In the genomic region with DNA sequence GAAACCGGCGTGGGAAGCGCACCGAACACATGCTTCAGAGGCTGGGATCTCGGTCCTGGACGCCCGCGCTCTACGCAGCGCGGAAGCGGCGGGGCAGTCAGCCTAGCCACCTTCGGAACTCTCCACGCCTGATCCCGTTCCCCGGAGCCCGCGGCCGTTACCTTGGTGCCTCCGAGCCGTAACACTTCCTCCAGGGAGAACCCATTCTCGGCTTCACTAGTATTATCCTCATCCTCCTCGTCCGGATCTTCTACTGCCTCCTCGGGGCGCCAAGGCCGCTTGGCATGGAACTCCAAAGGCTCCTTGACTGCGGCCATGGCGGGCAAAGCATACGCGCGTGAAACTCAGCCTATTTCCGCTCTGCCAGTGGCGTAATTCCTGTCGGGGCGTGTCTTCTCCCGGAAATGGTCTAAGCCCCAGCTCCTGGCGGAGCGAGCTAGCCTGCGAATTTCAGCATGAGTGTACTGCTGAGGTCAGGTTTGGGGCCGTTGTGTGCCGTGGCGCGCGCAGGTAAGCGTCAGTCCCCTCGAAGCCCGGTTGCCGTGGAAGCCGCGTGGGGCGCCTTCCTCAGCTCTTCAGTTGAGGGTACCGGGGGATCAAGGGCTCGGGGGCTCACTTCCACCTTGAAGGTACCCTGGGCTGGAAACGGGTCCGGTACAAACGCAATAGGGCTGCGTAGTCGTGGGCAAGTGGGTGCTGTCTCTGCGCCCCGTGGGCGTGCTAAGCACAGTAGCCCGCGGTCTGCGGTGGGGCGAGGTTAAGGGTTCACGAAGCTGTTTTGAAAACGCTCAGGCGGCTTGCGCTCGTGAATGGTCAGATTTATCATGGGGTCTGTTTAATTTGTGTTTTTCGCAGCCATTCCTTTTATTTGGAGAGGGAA, we compare ENCODE assay signal across 8 cellular contexts. TPM values are rescaled to one million over a fixed set of nuclear protein-coding genes. Genes with fewer than 3 reads are reported as not detected.
DNase-seq lines count a peak whose midpoint lies in the region; ATAC-seq and TF ChIP-seq lines count a peak whose summit lies in the region.

A gene with protein sequence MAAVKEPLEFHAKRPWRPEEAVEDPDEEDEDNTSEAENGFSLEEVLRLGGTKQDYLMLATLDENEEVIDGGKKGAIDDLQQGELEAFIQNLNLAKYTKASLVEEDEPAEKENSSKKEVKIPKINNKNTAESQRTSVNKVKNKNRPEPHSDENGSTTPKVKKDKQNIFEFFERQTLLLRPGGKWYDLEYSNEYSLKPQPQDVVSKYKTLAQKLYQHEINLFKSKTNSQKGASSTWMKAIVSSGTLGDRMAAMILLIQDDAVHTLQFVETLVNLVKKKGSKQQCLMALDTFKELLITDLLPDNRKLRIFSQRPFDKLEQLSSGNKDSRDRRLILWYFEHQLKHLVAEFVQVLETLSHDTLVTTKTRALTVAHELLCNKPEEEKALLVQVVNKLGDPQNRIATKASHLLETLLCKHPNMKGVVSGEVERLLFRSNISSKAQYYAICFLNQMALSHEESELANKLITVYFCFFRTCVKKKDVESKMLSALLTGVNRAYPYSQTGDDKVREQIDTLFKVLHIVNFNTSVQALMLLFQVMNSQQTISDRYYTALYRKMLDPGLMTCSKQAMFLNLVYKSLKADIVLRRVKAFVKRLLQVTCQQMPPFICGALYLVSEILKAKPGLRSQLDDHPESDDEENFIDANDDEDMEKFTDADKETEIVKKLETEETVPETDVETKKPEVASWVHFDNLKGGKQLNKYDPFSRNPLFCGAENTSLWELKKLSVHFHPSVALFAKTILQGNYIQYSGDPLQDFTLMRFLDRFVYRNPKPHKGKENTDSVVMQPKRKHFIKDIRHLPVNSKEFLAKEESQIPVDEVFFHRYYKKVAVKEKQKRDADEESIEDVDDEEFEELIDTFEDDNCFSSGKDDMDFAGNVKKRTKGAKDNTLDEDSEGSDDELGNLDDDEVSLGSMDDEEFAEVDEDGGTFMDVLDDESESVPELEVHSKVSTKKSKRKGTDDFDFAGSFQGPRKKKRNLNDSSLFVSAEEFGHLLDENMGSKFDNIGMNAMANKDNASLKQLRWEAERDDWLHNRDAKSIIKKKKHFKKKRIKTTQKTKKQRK (minus strand): TSS at position 346 of the 880 bp plus-strand sequence. CDS start 29 bp downstream, at position 317.
A gene with protein sequence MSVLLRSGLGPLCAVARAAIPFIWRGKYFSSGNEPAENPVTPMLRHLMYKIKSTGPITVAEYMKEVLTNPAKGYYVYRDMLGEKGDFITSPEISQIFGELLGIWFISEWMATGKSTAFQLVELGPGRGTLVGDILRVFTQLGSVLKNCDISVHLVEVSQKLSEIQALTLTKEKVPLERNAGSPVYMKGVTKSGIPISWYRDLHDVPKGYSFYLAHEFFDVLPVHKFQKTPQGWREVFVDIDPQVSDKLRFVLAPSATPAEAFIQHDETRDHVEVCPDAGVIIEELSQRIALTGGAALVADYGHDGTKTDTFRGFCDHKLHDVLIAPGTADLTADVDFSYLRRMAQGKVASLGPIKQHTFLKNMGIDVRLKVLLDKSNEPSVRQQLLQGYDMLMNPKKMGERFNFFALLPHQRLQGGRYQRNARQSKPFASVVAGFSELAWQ (plus strand): TSS at position 408 of the 880 bp plus-strand sequence. CDS start 48 bp downstream, at position 456.

- DNase-seq in AG10803 (ENCODE audit: low read depth) (peak; percentile 89), NCI-H345 (lab: John Stamatoyannopoulos, UW) (peak; percentile 92), chondrocyte (ENCODE audit: low spot score) (peak; percentile 90), kidney glomerular epithelial cell (lab: John Stamatoyannopoulos, UW) (peak; percentile 94)
- peak; percentile 84 for DNase-seq in activated CD4-positive, CD25-positive, alpha-beta regulatory T cell treated with anti-CD3 and anti-CD28 coated beads, Interleukin-2, amount 50 U/mL, for 72 hours
- peak; percentile 65 to 66 for DNase-seq in stimulated activated CD4-positive, alpha-beta T cell treated with anti-CD3 and anti-CD28 coated beads, Interleukin-1b, Interleukin-23, amount 100 ng/mL, for 1 hour (ENCODE audit: low read depth in 2 of 2)

- ATAC-seq in GM19025 (IDR thresholded peaks at IDR 0.05; ENCODE audit: low read depth, unreplicated experiment) (peak; percentile 95), HG03280 (IDR thresholded peaks at IDR 0.05; ENCODE audit: unreplicated experiment) (peak; percentile 89)

- H3K4me1 Mint-ChIP-seq in chondrocyte (ENCODE audit: low read depth) = peaks cover 5% of the 10 kb centered on the region

- H3K4me3 ChIP-seq in AG10803 (ENCODE audit: low read length) = peak within 1 kb of the TSS; percentile 97

- no peak within 1 kb of the TSS for H3K27ac Mint-ChIP-seq in chondrocyte (ENCODE audit: unreplicated experiment)

- H3K9me3 Mint-ChIP-seq in chondrocyte (ENCODE audit: low read depth) = no peaks in the 10 kb centered on the region

- H3K4me3 Mint-ChIP-seq in chondrocyte (ENCODE audit: unreplicated experiment) = no peak within 1 kb of the TSS

- H3K27me3 Mint-ChIP-seq in chondrocyte (ENCODE audit: low read depth) = no peaks in the 10 kb centered on the region

- no peak for TF ChIP-seq CTCF in AG10803 (conservative IDR thresholded peaks at IDR 0.05; ENCODE audit: low read length)
- peak; percentile 35 for TF ChIP-seq CTCF in chondrocyte (IDR thresholded peaks at IDR 0.05)

- peaks cover 10% of the 10 kb centered on the region for H3K36me3 Mint-ChIP-seq in chondrocyte (ENCODE audit: low read depth)

RNA-seq across cellular contexts. Expression of the first gene that starts in this region (rescaled TPM):
- total RNA-seq in chondrocyte = 30.4 to 45.6 TPM (median 31.1 TPM) in 3 replicates

RNA-seq across cellular contexts. Expression of the second gene that starts in this region (rescaled TPM):
- total RNA-seq in chondrocyte = 15.7 to 19.5 TPM (median 16.1 TPM) in 3 replicates

Comparison
In these comparisons a context has a peak if more than half of its experiments do, and no peak if none do; other contexts are left out.
1. Peak in every context shown above with its lines: DNase-seq, ATAC-seq and H3K4me3 ChIP-seq.